In genomic region chr1:6465461-6466005, GRCh38 we compare ENCODE assay signal across 9 cellular contexts. TPM values are rescaled to one million over a fixed set of nuclear protein-coding genes. Genes with fewer than 3 reads are reported as not detected.
A peak's percentile ranks its signal among the peaks of the same experiment; 100 is the strongest.
DNase-seq lines count a peak whose midpoint lies in the region; ATAC-seq and TF ChIP-seq lines count a peak whose summit lies in the region.
"Had no signal": no experiment of that assay in that cellular context is flagged by ENCODE, and none has a peak within 500 bp of the region (broad histone marks: within the 10 kb centered on the region; RNA-seq: fewer than 3 reads in every experiment).

No MANE protein-coding gene starts in this region.

- peak overlapping the region; percentile 41; the same call in 1 of the 2 replicates for H3K27ac ChIP-seq in HUES6 (ENCODE audit: low read depth, low read length)
- H3K27ac ChIP-seq in duodenal mucosa (ENCODE audit: low read depth, low read length), result peak overlapping the region; percentile 50

- ATAC-seq in GM21447 (IDR thresholded peaks at IDR 0.05; ENCODE audit: unreplicated experiment), result no peak

- no peaks in the 10 kb centered on the region for H3K9me3 ChIP-seq in HUES6 (ENCODE audit: control insufficient read depth, insufficient read depth, low read depth, low read length)
- no peaks in the 10 kb centered on the region for H3K9me3 ChIP-seq in duodenal mucosa (ENCODE audit: control insufficient read depth in 1 of 2, low read length in 2 of 2)

- no peak overlapping the region for H3K4me3 Mint-ChIP-seq in chondrocyte (ENCODE audit: unreplicated experiment)

- TF ChIP-seq CTCF in chondrocyte (IDR thresholded peaks at IDR 0.05), result no peak

- peak overlapping the region; percentile 37 for H3K4me3 ChIP-seq in HUES6 (ENCODE audit: low read depth, low read length)
- peak overlapping the region; percentile 66 to 68 for H3K4me3 ChIP-seq in duodenal mucosa (ENCODE audit: low read depth in 1 of 2, low read length in 2 of 2)

- peak; percentile 45 to 52 for DNase-seq in activated CD4-positive, alpha-beta T cell treated with anti-CD3 and anti-CD28 coated beads, Interleukin-2, amount 50 U/mL, for 4 hours
- DNase-seq in stimulated activated CD4-positive, alpha-beta T cell treated with anti-CD3 and anti-CD28 coated beads, Interleukin-4, amount 100 ng/mL, for 1 hour, result peak; percentile 61
- DNase-seq in occipital lobe (lab: John Stamatoyannopoulos, UW), result no peak
- no peak for DNase-seq in AML-193 (lab: John Stamatoyannopoulos, UW)
- DNase-seq in chondrocyte (ENCODE audit: low spot score), result no peak

- H3K4me1 ChIP-seq in HUES6 (ENCODE audit: control insufficient read depth, insufficient read depth, low read length), result peaks cover 12% of the 10 kb centered on the region; the same call in 1 of the 2 replicates
- H3K4me1 ChIP-seq in duodenal mucosa (ENCODE audit: control insufficient read depth in 1 of 2, insufficient read depth in 2 of 2, low read length in 2 of 2), result peaks cover 7 to 12% of the 10 kb centered on the region in 2 donors

- H3K36me3 Mint-ChIP-seq in chondrocyte (ENCODE audit: low read depth), result peaks cover 32% of the 10 kb centered on the region

- no peak overlapping the region for H3K27ac Mint-ChIP-seq in chondrocyte (ENCODE audit: unreplicated experiment)
- H3K27ac Mint-ChIP-seq: progenitor cell of endocrine pancreas had no signal

- H3K9ac ChIP-seq in HUES6 (ENCODE audit: low read length) (no peak overlapping the region), duodenal mucosa (ENCODE audit: low read depth in 1 of 2, low read length in 2 of 2) (peak overlapping the region; percentile 68 to 69)

- H3K36me3 ChIP-seq in HUES6 (ENCODE audit: control insufficient read depth, insufficient read depth, low read length), result peaks cover 38% of the 10 kb centered on the region
- peaks cover 27 to 29% of the 10 kb centered on the region in 2 donors for H3K36me3 ChIP-seq in duodenal mucosa (ENCODE audit: control insufficient read depth in 1 of 2, insufficient read depth in 2 of 2, low read length in 2 of 2)

- no peaks in the 10 kb centered on the region for H3K27me3 ChIP-seq in HUES6 (ENCODE audit: control insufficient read depth, insufficient read depth, low read length)
- no peaks in the 10 kb centered on the region for H3K27me3 ChIP-seq in duodenal mucosa (ENCODE audit: control insufficient read depth in 1 of 2, insufficient read depth in 2 of 2, low read length in 2 of 2)

- H3K4me1 Mint-ChIP-seq in chondrocyte (ENCODE audit: low read depth), result no peaks in the 10 kb centered on the region

- H3K27me3 Mint-ChIP-seq in chondrocyte (ENCODE audit: low read depth), result no peaks in the 10 kb centered on the region
- H3K27me3 Mint-ChIP-seq: progenitor cell of endocrine pancreas had no signal

- no peaks in the 10 kb centered on the region for H3K9me3 Mint-ChIP-seq in chondrocyte (ENCODE audit: low read depth)

RNA-seq across cellular contexts. Expression of gene TNFRSF25, which starts 0.4 kb away (rescaled TPM):
- total RNA-seq in occipital lobe (9.5 TPM), chondrocyte (20.1 to 32.4 TPM (median 21.4 TPM) in 3 replicates)

RNA-seq across cellular contexts. Expression of gene PLEKHG5, which starts 25.9 kb away (rescaled TPM):
- total RNA-seq in occipital lobe (25.6 TPM), chondrocyte (32.4 to 50.5 TPM (median 33.6 TPM) in 3 replicates)

RNA-seq across cellular contexts. Expression of gene ESPN, which starts 41.0 kb away (rescaled TPM):
- not detected for total RNA-seq in occipital lobe
- total RNA-seq in chondrocyte, result 0.57 to 2.5 TPM (median 2.1 TPM) in 3 replicates

RNA-seq across cellular contexts. Expression of gene HES2, which starts 45.8 kb away (rescaled TPM):
- 0.16 TPM for total RNA-seq in occipital lobe
- total RNA-seq in chondrocyte, result 0.15 to 0.36 TPM in 2 of 3 replicates, not detected in the other

Comparison
In these comparisons a context has a peak if more than half of its experiments do, and no peak if none do; other contexts are left out.
1. DNase-seq: peak in activated CD4-positive, alpha-beta T cell treated with anti-CD3 and anti-CD28 coated beads, Interleukin-2, amount 50 U/mL, for 4 hours (2 of 2) and stimulated activated CD4-positive, alpha-beta T cell treated with anti-CD3 and anti-CD28 coated beads, Interleukin-4, amount 100 ng/mL, for 1 hour (single experiment); none in occipital lobe (single experiment), AML-193 (0 of 2) and chondrocyte (single experiment).